In the genomic region with DNA sequence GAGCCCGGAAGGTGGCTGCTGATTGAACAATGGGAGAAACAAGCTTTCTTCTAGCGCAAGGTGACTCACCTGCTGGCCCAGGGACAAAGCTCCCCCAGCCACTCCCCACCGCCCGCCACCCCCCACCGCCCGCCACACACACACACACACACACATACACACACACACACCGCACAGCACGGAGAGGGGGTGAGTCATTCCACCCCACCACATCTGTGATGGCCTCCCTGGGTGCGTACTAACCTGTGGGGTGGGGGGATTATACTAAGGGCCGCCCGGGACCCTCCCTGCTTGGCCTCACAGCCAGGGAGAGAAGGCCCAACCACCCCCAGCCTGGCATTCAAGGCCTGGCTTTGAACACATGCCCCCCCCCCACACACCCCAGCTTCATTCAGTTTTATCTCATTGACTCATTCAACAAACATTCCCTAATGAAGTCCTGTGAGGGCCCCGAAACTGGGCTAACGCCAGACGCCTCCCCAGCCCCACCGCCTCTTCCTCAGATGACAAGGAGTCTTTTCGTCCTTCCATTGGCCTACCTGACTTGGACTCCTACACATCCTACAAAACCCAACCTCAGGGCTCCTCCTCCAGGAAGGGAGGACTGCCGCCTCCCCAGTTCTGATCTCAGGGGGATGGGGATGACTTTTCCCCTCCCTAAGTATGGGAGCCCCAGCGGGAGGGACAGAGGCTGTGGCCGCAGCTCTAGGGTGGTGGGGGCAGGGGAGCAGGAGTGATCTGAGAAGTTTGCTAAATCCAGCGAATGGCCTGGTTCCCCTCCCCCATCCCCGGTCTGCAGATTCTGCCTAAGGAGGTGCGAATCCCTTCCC, we compare ENCODE assay signal across 1 cellular context.
TF ChIP-seq lines count a peak whose summit lies in the region.

No MANE protein-coding gene starts in this region.

TF ChIP-seq in HEK293, 187 proteins besides CTCF, POLR2A, EP300 and RAD21 (continued from another document and continues in another):
- TF ChIP-seq ZNF18 (tag by site-specific recombination; IDR thresholded peaks at IDR 0.05) (no peak), ZNF248 (tag by site-specific recombination; IDR thresholded peaks at IDR 0.05) (no peak), ZNF473 (tag by site-specific recombination; IDR thresholded peaks at IDR 0.05) (no peak), GLI2 (tag by site-specific recombination; IDR thresholded peaks at IDR 0.05; ENCODE audit: borderline replicate concordance, low read depth) (no peak), ZSCAN16 (tag by site-specific recombination; IDR thresholded peaks at IDR 0.05) (no peak), ZNF639 (tag by site-specific recombination; IDR thresholded peaks at IDR 0.05) (peak; percentile 43), ZNF580 (tag by site-specific recombination; IDR thresholded peaks at IDR 0.05) (0 out of 2 replicates have a peak, but pooled peaks have one; percentile 30), KLF1 (tag by site-specific recombination; IDR thresholded peaks at IDR 0.05) (peak; percentile 77), ZNF280D (tag by site-specific recombination; IDR thresholded peaks at IDR 0.05) (no peak), ZNF48 (tag by site-specific recombination; IDR thresholded peaks at IDR 0.05) (no peak), ZFP3 (tag by site-specific recombination; IDR thresholded peaks at IDR 0.05; ENCODE audit: low read depth) (peak; percentile 100), ZFP69B (tag by site-specific recombination; IDR thresholded peaks at IDR 0.05) (peak; percentile 58), ZNF24 (tag by site-specific recombination; IDR thresholded peaks at IDR 0.05) (peak; percentile 79; the same call in 1 of the 2 replicates), ZNF394 (tag by site-specific recombination; IDR thresholded peaks at IDR 0.05; ENCODE audit: borderline replicate concordance) (peak; percentile 38), EGR2 (tag by site-specific recombination; IDR thresholded peaks at IDR 0.05; ENCODE audit: low read depth) (peak; percentile 93), GLIS2 (tag by site-specific recombination; IDR thresholded peaks at IDR 0.05) (peak; percentile 66), ZFP41 (tag by site-specific recombination; IDR thresholded peaks at IDR 0.05; ENCODE audit: borderline replicate concordance) (no peak), ZNF792 (tag by site-specific recombination; IDR thresholded peaks at IDR 0.05) (no peak), SP7 (tag by site-specific recombination; IDR thresholded peaks at IDR 0.05) (peak; percentile 88), RBAK (tag by site-specific recombination; IDR thresholded peaks at IDR 0.05) (no peak), ZNF701 (tag by site-specific recombination; IDR thresholded peaks at IDR 0.05) (no peak), GLI4 (tag by site-specific recombination; IDR thresholded peaks at IDR 0.05) (peak; percentile 91), ZNF274 (IDR thresholded peaks at IDR 0.05; ENCODE audit: low read length) (no peak), ZNF274 (tag by site-specific recombination; IDR thresholded peaks at IDR 0.05; ENCODE audit: borderline replicate concordance) (no peak), INSM2 (tag by site-specific recombination; IDR thresholded peaks at IDR 0.05) (peak; percentile 61; the same call in 1 of the 2 replicates), ZNF621 (tag by site-specific recombination; IDR thresholded peaks at IDR 0.05) (no peak), ZNF16 (tag by site-specific recombination; IDR thresholded peaks at IDR 0.05; ENCODE audit: low read depth) (no peak), ZBTB21 (tag by site-specific recombination; IDR thresholded peaks at IDR 0.05) (peak; percentile 55), ZNF510 (tag by site-specific recombination; IDR thresholded peaks at IDR 0.05; ENCODE audit: insufficient replicate concordance) (no peak), ZNF302 (tag by site-specific recombination; IDR thresholded peaks at IDR 0.05; ENCODE audit: low read depth) (no peak), ZNF23 (tag by site-specific recombination; IDR thresholded peaks at IDR 0.05; ENCODE audit: borderline replicate concordance) (no peak; the same call in 1 of the 2 replicates)
- TF ChIP-seq, protein P1, sequence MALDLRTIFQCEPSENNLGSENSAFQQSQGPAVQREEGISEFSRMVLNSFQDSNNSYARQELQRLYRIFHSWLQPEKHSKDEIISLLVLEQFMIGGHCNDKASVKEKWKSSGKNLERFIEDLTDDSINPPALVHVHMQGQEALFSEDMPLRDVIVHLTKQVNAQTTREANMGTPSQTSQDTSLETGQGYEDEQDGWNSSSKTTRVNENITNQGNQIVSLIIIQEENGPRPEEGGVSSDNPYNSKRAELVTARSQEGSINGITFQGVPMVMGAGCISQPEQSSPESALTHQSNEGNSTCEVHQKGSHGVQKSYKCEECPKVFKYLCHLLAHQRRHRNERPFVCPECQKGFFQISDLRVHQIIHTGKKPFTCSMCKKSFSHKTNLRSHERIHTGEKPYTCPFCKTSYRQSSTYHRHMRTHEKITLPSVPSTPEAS (tag by site-specific recombination; IDR thresholded peaks at IDR 0.05), result peak; percentile 85
- TF ChIP-seq, protein P2, sequence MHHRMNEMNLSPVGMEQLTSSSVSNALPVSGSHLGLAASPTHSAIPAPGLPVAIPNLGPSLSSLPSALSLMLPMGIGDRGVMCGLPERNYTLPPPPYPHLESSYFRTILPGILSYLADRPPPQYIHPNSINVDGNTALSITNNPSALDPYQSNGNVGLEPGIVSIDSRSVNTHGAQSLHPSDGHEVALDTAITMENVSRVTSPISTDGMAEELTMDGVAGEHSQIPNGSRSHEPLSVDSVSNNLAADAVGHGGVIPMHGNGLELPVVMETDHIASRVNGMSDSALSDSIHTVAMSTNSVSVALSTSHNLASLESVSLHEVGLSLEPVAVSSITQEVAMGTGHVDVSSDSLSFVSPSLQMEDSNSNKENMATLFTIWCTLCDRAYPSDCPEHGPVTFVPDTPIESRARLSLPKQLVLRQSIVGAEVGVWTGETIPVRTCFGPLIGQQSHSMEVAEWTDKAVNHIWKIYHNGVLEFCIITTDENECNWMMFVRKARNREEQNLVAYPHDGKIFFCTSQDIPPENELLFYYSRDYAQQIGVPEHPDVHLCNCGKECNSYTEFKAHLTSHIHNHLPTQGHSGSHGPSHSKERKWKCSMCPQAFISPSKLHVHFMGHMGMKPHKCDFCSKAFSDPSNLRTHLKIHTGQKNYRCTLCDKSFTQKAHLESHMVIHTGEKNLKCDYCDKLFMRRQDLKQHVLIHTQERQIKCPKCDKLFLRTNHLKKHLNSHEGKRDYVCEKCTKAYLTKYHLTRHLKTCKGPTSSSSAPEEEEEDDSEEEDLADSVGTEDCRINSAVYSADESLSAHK (tag by site-specific recombination; IDR thresholded peaks at IDR 0.05), result no peak
- TF ChIP-seq, protein P3, sequence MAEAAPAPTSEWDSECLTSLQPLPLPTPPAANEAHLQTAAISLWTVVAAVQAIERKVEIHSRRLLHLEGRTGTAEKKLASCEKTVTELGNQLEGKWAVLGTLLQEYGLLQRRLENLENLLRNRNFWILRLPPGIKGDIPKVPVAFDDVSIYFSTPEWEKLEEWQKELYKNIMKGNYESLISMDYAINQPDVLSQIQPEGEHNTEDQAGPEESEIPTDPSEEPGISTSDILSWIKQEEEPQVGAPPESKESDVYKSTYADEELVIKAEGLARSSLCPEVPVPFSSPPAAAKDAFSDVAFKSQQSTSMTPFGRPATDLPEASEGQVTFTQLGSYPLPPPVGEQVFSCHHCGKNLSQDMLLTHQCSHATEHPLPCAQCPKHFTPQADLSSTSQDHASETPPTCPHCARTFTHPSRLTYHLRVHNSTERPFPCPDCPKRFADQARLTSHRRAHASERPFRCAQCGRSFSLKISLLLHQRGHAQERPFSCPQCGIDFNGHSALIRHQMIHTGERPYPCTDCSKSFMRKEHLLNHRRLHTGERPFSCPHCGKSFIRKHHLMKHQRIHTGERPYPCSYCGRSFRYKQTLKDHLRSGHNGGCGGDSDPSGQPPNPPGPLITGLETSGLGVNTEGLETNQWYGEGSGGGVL (tag by site-specific recombination; IDR thresholded peaks at IDR 0.05), result peak; percentile 98
- TF ChIP-seq, protein P4, sequence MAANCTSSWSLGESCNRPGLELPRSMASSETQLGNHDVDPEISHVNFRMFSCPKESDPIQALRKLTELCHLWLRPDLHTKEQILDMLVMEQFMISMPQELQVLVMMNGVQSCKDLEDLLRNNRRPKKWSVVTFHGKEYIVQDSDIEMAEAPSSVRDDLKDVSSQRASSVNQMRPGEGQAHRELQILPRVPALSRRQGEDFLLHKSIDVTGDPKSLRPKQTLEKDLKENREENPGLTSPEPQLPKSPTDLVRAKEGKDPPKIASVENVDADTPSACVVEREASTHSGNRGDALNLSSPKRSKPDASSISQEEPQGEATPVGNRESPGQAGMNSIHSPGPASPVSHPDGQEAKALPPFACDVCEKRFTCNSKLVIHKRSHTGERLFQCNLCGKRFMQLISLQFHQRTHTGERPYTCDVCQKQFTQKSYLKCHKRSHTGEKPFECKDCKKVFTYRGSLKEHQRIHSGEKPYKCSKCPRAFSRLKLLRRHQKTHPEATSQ (tag by site-specific recombination; IDR thresholded peaks at IDR 0.05), result 0 out of 2 replicates have a peak, but pooled peaks have one; percentile 3
- TF ChIP-seq, protein P5, sequence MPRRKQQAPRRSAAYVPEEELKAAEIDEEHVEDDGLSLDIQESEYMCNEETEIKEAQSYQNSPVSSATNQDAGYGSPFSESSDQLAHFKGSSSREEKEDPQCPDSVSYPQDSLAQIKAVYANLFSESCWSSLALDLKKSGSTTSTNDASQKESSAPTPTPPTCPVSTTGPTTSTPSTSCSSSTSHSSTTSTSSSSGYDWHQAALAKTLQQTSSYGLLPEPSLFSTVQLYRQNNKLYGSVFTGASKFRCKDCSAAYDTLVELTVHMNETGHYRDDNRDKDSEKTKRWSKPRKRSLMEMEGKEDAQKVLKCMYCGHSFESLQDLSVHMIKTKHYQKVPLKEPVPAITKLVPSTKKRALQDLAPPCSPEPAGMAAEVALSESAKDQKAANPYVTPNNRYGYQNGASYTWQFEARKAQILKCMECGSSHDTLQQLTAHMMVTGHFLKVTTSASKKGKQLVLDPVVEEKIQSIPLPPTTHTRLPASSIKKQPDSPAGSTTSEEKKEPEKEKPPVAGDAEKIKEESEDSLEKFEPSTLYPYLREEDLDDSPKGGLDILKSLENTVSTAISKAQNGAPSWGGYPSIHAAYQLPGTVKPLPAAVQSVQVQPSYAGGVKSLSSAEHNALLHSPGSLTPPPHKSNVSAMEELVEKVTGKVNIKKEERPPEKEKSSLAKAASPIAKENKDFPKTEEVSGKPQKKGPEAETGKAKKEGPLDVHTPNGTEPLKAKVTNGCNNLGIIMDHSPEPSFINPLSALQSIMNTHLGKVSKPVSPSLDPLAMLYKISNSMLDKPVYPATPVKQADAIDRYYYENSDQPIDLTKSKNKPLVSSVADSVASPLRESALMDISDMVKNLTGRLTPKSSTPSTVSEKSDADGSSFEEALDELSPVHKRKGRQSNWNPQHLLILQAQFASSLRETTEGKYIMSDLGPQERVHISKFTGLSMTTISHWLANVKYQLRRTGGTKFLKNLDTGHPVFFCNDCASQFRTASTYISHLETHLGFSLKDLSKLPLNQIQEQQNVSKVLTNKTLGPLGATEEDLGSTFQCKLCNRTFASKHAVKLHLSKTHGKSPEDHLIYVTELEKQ (tag by site-specific recombination; IDR thresholded peaks at IDR 0.05; ENCODE audit: borderline replicate concordance), result peak; percentile 31; the same call in 1 of the 2 replicates
